12 cellular contexts compared by ENCODE assay signal in genomic region chr9:121357011-121357410, GRCh38. TPM values are rescaled to one million over a fixed set of nuclear protein-coding genes. Genes with fewer than 3 reads are reported as not detected.
DNase-seq lines count a peak whose midpoint lies in the region; ATAC-seq and TF ChIP-seq lines count a peak whose summit lies in the region.
"Had no signal": no experiment of that assay in that cellular context is flagged by ENCODE, and none has a peak within 500 bp of the region (broad histone marks: within the 10 kb centered on the region; RNA-seq: fewer than 3 reads in every experiment).

No MANE protein-coding gene starts in this region.

- intact Hi-C loops in gastrocnemius medialis (cut with DNase I; ENCODE audit: low total_unique reads): no loop called here

- no peaks in the 10 kb centered on the region for H3K27me3 Mint-ChIP-seq in CD8-positive, alpha-beta memory T cell
- no peaks in the 10 kb centered on the region for H3K27me3 Mint-ChIP-seq in effector memory CD8-positive, alpha-beta T cell

- H3K4me1 Mint-ChIP-seq in CD8-positive, alpha-beta memory T cell: peaks cover 82 to 96% (median 93%) of the 10 kb centered on the region in 3 donors
- H3K4me1 Mint-ChIP-seq in effector memory CD8-positive, alpha-beta T cell (ENCODE audit: low read depth in 2 of 2): peaks cover 57 to 80% of the 10 kb centered on the region in 2 donors

- POLR2A ChIA-PET in CD8-positive, alpha-beta memory T cell (lab: Charles Lee): interaction anchor here (1.0 to 2.7 kb wide), 3 partner anchors 10 to 156 kb away, joined by 3 to 15 read pairs (median 4); no protein-coding TSS in a partner anchor

- peaks cover 3 to 36% (median 13%) of the 10 kb centered on the region in 3 donors for H3K36me3 Mint-ChIP-seq in CD8-positive, alpha-beta memory T cell
- H3K36me3 Mint-ChIP-seq in effector memory CD8-positive, alpha-beta T cell (ENCODE audit: insufficient read depth): peaks cover 56% of the 10 kb centered on the region

- CTCF ChIA-PET in CD8-positive, alpha-beta memory T cell (lab: Charles Lee): interaction anchor here (1.2 to 2.0 kb wide), 3 partner anchors 14 to 37 kb away, joined by 4 to 5 read pairs (median 4); no protein-coding TSS in a partner anchor

- in situ Hi-C loops in gastrocnemius medialis (cut with MboI; ENCODE audit: low sequenced_read_pairs in 4 of 4): no loop called here

- H3K9me3 Mint-ChIP-seq in CD8-positive, alpha-beta memory T cell: no peaks in the 10 kb centered on the region
- H3K9me3 Mint-ChIP-seq in effector memory CD8-positive, alpha-beta T cell: no peaks in the 10 kb centered on the region

- H3K4me1 ChIP-seq in CD8-positive, alpha-beta memory T cell (ENCODE audit: insufficient read depth, low read length): peaks cover 71% of the 10 kb centered on the region
- H3K4me1 ChIP-seq in gastrocnemius medialis: peaks cover 66 to 67% of the 10 kb centered on the region in 2 donors

- no peaks in the 10 kb centered on the region for H3K9me3 ChIP-seq in CD8-positive, alpha-beta memory T cell (ENCODE audit: low read length)
- no peaks in the 10 kb centered on the region for H3K9me3 ChIP-seq in gastrocnemius medialis
- H3K9me3 ChIP-seq: body of pancreas, ovary had no signal

- H3K27ac Mint-ChIP-seq in CD8-positive, alpha-beta memory T cell: peak overlapping the region in 7 of 8 donors; percentile 74 to 94 (median 89)
- H3K27ac Mint-ChIP-seq in effector memory CD8-positive, alpha-beta T cell: peak overlapping the region; percentile 90 to 92

- TF ChIP-seq CTCF in gastrocnemius medialis (IDR thresholded peaks at IDR 0.05 in 4 of 5, conservative IDR thresholded peaks at IDR 0.05 in 1 of 5): no peak

- TF ChIP-seq POLR2A in gastrocnemius medialis (IDR thresholded peaks at IDR 0.05): no peak

- H3K27me3 ChIP-seq in CD8-positive, alpha-beta memory T cell (ENCODE audit: insufficient read depth, low read length, poor library complexity, severe bottlenecking): no peaks in the 10 kb centered on the region
- H3K27me3 ChIP-seq in gastrocnemius medialis: no peaks in the 10 kb centered on the region
- H3K27me3 ChIP-seq: body of pancreas, ovary had no signal

- peak in 1 of 5 donors; percentile 34 for DNase-seq in CD8-positive, alpha-beta memory T cell
- peak; percentile 47 for DNase-seq in LoVo (ENCODE audit: low spot score)
- DNase-seq in effector memory CD8-positive, alpha-beta T cell: no peak
- no peak for DNase-seq in gastrocnemius medialis
- no peak for DNase-seq in H4 (ENCODE audit: low spot score)
- DNase-seq in anterior cingulate cortex (lab: John Stamatoyannopoulos, UW): no peak
- no peak for DNase-seq in cerebellar nuclear complex (lab: John Stamatoyannopoulos, UW)
- DNase-seq: body of pancreas; GOT3; NCI-H446; ovary; stimulated activated CD4-positive, alpha-beta T cell treated with anti-CD3 and anti-CD28 coated beads, Interleukin-1b, Interleukin-23, amount 100 ng/mL, for 48 hours had no signal

- H3K27ac ChIP-seq in CD8-positive, alpha-beta memory T cell (ENCODE audit: low read depth, low read length): peak overlapping the region; percentile 38
- peak overlapping the region; percentile 27 to 97 (median 84) for H3K27ac ChIP-seq in gastrocnemius medialis
- H3K27ac ChIP-seq: ovary had no signal

- peak overlapping the region; percentile 61 to 84 (median 69) for H3K4me3 Mint-ChIP-seq in CD8-positive, alpha-beta memory T cell
- peak overlapping the region; percentile 73 to 78 for H3K4me3 Mint-ChIP-seq in effector memory CD8-positive, alpha-beta T cell

- H3K4me3 ChIP-seq in CD8-positive, alpha-beta memory T cell (ENCODE audit: low read length): peak overlapping the region; percentile 5
- H3K4me3 ChIP-seq in gastrocnemius medialis: no peak overlapping the region
- H3K4me3 ChIP-seq: body of pancreas, ovary had no signal

- H3K36me3 ChIP-seq in CD8-positive, alpha-beta memory T cell (ENCODE audit: insufficient read depth, low read length): peaks cover 5% of the 10 kb centered on the region
- peaks cover 0 to 44% of the 10 kb centered on the region in 2 donors for H3K36me3 ChIP-seq in gastrocnemius medialis
- H3K36me3 ChIP-seq: ovary had no signal

- ATAC-seq in effector memory CD8-positive, alpha-beta T cell (replicated peaks): peak; percentile 31
- no peak for ATAC-seq in gastrocnemius medialis
- ATAC-seq: body of pancreas had no signal

RNA-seq across cellular contexts. Expression of gene STOM, which starts 13.0 kb away (rescaled TPM):
- total RNA-seq in CD8-positive, alpha-beta memory T cell: 10 to 100 TPM; 63.0 to 67.3 TPM
- polyA plus RNA-seq in CD8-positive, alpha-beta memory T cell: 315 TPM
- total RNA-seq in gastrocnemius medialis: 10 to 100 TPM; 60.0 to 89.5 (median 76.3) TPM
- total RNA-seq in H4 (2014; rRNA removed; shearing (Covaris generic)): 38.2 and 47.0 TPM in 2 replicates
